35 cellular contexts compared by ENCODE assay signal in genomic region chr19:37946132-37946531, GRCh38. TPM values are rescaled to one million over a fixed set of nuclear protein-coding genes. Genes with fewer than 3 reads are reported as not detected.
"Had no signal": no experiment of that assay in that cellular context is flagged by ENCODE, and none has a peak within 500 bp of the region (broad histone marks: within the 10 kb centered on the region; RNA-seq: fewer than 3 reads in every experiment).

No MANE protein-coding gene starts in this region.

- H3K27ac ChIP-seq: ascending aorta, breast epithelium, cardiac muscle cell, coronary artery, dorsolateral prefrontal cortex, WERI-Rb-1 had no signal

- H3K36me3 Mint-ChIP-seq: activated CD8-positive, alpha-beta memory T cell treated with anti-CD3 and anti-CD28 coated beads, Interleukin-2, amount 10 ng/mL, durations not matched to agents 7 days and 5 days; activated naive CD4-positive, alpha-beta T cell treated with anti-CD3 and anti-CD28 coated beads, Interleukin-2, amount 10 ng/mL, durations not matched to agents 7 days and 5 days had no signal

- H3K9me3 Mint-ChIP-seq: activated CD4-positive, alpha-beta memory T cell treated with anti-CD3 and anti-CD28 coated beads for 36 hours; activated naive CD4-positive, alpha-beta T cell treated with anti-CD3 and anti-CD28 coated beads, Interleukin-2, amount 10 ng/mL, durations not matched to agents 7 days and 5 days; dendritic cell treated with granulocyte-macrophage colony-stimulating factor and Interleukin-4, amounts not matched to agents 40 ng/mL and 50 ng/mL, for 4 days; endodermal cell had no signal

- ATAC-seq: activated CD4-positive, alpha-beta T cell treated with anti-CD3 and anti-CD28 coated beads for 36 hours; activated CD8-positive, alpha-beta memory T cell treated with anti-CD3 and anti-CD28 coated beads, Interleukin-2, amount 10 ng/mL, durations not matched to agents 7 days and 5 days; activated CD8-positive, alpha-beta T cell treated with anti-CD3 and anti-CD28 coated beads, Interleukin-2, amount 10 ng/mL, durations not matched to agents 7 days and 5 days; activated naive CD4-positive, alpha-beta T cell treated with anti-CD3 and anti-CD28 coated beads, Interleukin-2, amount 50 U/mL, for 72 hours; esophagus mucosa; T-helper 17 cell had no signal

- H3K9me3 ChIP-seq: ascending aorta, breast epithelium had no signal

- H3K27ac Mint-ChIP-seq: activated CD4-positive, alpha-beta memory T cell treated with anti-CD3 and anti-CD28 coated beads for 36 hours; activated CD4-positive, alpha-beta T cell treated with anti-CD3 and anti-CD28 coated beads for 36 hours; activated CD4-positive, alpha-beta T cell treated with anti-CD3 and anti-CD28 coated beads, Interleukin-2, amount 10 ng/mL, durations not matched to agents 24 days and 14 days; activated CD8-positive, alpha-beta memory T cell treated with anti-CD3 and anti-CD28 coated beads, Interleukin-2, amount 10 ng/mL, durations not matched to agents 7 days and 5 days; activated CD8-positive, alpha-beta T cell treated with anti-CD3 and anti-CD28 coated beads, Interleukin-2, amount 10 ng/mL, durations not matched to agents 7 days and 5 days; activated naive CD4-positive, alpha-beta T cell treated with anti-CD3 and anti-CD28 coated beads, Interleukin-2, amount 10 ng/mL, durations not matched to agents 7 days and 5 days; activated naive CD4-positive, alpha-beta T cell treated with anti-CD3 and anti-CD28 coated beads, Interleukin-2, amount 50 U/mL, for 72 hours; activated naive CD8-positive, alpha-beta T cell treated with anti-CD3 and anti-CD28 coated beads, Interleukin-2, amount 10 ng/mL, durations not matched to agents 7 days and 5 days; brain; dendritic cell treated with granulocyte-macrophage colony-stimulating factor and Interleukin-4, amounts not matched to agents 40 ng/mL and 50 ng/mL, for 4 days; endodermal cell; T-helper 17 cell had no signal

- H3K4me1 ChIP-seq: ascending aorta had no signal

- H3K27me3 ChIP-seq: ascending aorta, breast epithelium, cardiac muscle cell, dorsolateral prefrontal cortex had no signal

- H3K4me3 ChIP-seq: ascending aorta, breast epithelium, cardiac muscle cell, coronary artery, dorsolateral prefrontal cortex had no signal

- H3K4me1 Mint-ChIP-seq: activated CD4-positive, alpha-beta T cell treated with anti-CD3 and anti-CD28 coated beads for 36 hours; activated CD4-positive, alpha-beta T cell treated with anti-CD3 and anti-CD28 coated beads, Interleukin-2, amount 10 ng/mL, durations not matched to agents 24 days and 14 days; activated CD8-positive, alpha-beta memory T cell treated with anti-CD3 and anti-CD28 coated beads, Interleukin-2, amount 10 ng/mL, durations not matched to agents 7 days and 5 days; activated naive CD4-positive, alpha-beta T cell treated with anti-CD3 and anti-CD28 coated beads, Interleukin-2, amount 10 ng/mL, durations not matched to agents 7 days and 5 days; activated naive CD8-positive, alpha-beta T cell treated with anti-CD3 and anti-CD28 coated beads, Interleukin-2, amount 10 ng/mL, durations not matched to agents 7 days and 5 days had no signal

- H3K4me3 Mint-ChIP-seq: activated CD4-positive, alpha-beta memory T cell treated with anti-CD3 and anti-CD28 coated beads for 36 hours; activated CD4-positive, alpha-beta T cell treated with anti-CD3 and anti-CD28 coated beads for 36 hours; activated CD4-positive, alpha-beta T cell treated with anti-CD3 and anti-CD28 coated beads, Interleukin-2, amount 10 ng/mL, durations not matched to agents 24 days and 14 days; activated CD8-positive, alpha-beta memory T cell treated with anti-CD3 and anti-CD28 coated beads, Interleukin-2, amount 10 ng/mL, durations not matched to agents 7 days and 5 days; activated CD8-positive, alpha-beta T cell treated with anti-CD3 and anti-CD28 coated beads, Interleukin-2, amount 10 ng/mL, durations not matched to agents 7 days and 5 days; activated naive CD4-positive, alpha-beta T cell treated with anti-CD3 and anti-CD28 coated beads, Interleukin-2, amount 10 ng/mL, durations not matched to agents 7 days and 5 days; activated naive CD8-positive, alpha-beta T cell treated with anti-CD3 and anti-CD28 coated beads, Interleukin-2, amount 10 ng/mL, durations not matched to agents 7 days and 5 days; brain; dendritic cell treated with granulocyte-macrophage colony-stimulating factor and Interleukin-4, amounts not matched to agents 40 ng/mL and 50 ng/mL, for 4 days; endodermal cell; T-helper 17 cell had no signal

- H3K36me3 ChIP-seq: ascending aorta, breast epithelium, cardiac muscle cell had no signal

- H3K27me3 Mint-ChIP-seq: activated CD4-positive, alpha-beta memory T cell treated with anti-CD3 and anti-CD28 coated beads for 36 hours; activated CD4-positive, alpha-beta T cell treated with anti-CD3 and anti-CD28 coated beads for 36 hours; activated CD4-positive, alpha-beta T cell treated with anti-CD3 and anti-CD28 coated beads, Interleukin-2, amount 10 ng/mL, durations not matched to agents 24 days and 14 days; activated CD8-positive, alpha-beta memory T cell treated with anti-CD3 and anti-CD28 coated beads, Interleukin-2, amount 10 ng/mL, durations not matched to agents 7 days and 5 days; activated naive CD4-positive, alpha-beta T cell treated with anti-CD3 and anti-CD28 coated beads, Interleukin-2, amount 10 ng/mL, durations not matched to agents 7 days and 5 days; activated naive CD8-positive, alpha-beta T cell treated with anti-CD3 and anti-CD28 coated beads, Interleukin-2, amount 10 ng/mL, durations not matched to agents 7 days and 5 days; dendritic cell treated with granulocyte-macrophage colony-stimulating factor and Interleukin-4, amounts not matched to agents 40 ng/mL and 50 ng/mL, for 4 days; T-helper 17 cell had no signal

- DNase-seq: activated CD4-positive, alpha-beta memory T cell treated with anti-CD3 and anti-CD28 coated beads for 36 hours; activated CD4-positive, alpha-beta T cell treated with anti-CD3 and anti-CD28 coated beads for 36 hours; activated CD4-positive, alpha-beta T cell treated with anti-CD3 and anti-CD28 coated beads, Interleukin-2, amount 10 ng/mL, durations not matched to agents 24 days and 14 days; activated CD4-positive, CD25-positive, alpha-beta regulatory T cell; activated CD4-positive, CD25-positive, alpha-beta regulatory T cell treated with anti-CD3 and anti-CD28 coated beads, Interleukin-2, amount 50 U/mL, for 72 hours; activated CD8-positive, alpha-beta memory T cell treated with anti-CD3 and anti-CD28 coated beads, Interleukin-2, amount 10 ng/mL, durations not matched to agents 7 days and 5 days; activated CD8-positive, alpha-beta memory T cell treated with anti-CD3 and anti-CD28 coated beads, Interleukin-2, amount 50 U/mL, for 4 hours; activated CD8-positive, alpha-beta T cell treated with anti-CD3 and anti-CD28 coated beads, Interleukin-2, amount 10 ng/mL, durations not matched to agents 7 days and 5 days; activated gamma-delta T cell; activated naive CD4-positive, alpha-beta T cell; activated naive CD4-positive, alpha-beta T cell treated with anti-CD3 and anti-CD28 coated beads, Interleukin-2, amount 10 ng/mL, durations not matched to agents 7 days and 5 days; activated naive CD8-positive, alpha-beta T cell treated with anti-CD3 and anti-CD28 coated beads, Interleukin-2, amount 10 ng/mL, durations not matched to agents 7 days and 5 days; activated T-cell treated with anti-CD3 and anti-CD28 coated beads, Interleukin-2, amount 50 U/mL, for 1 hour; activated T-cell treated with anti-CD3 and anti-CD28 coated beads, Interleukin-2, amount 50 U/mL, for 48 hours; central memory CD4-positive, alpha-beta T cell; cerebellar nuclear complex; dorsolateral prefrontal cortex; effector memory CD4-positive, alpha-beta T cell; endodermal cell; foreskin fibroblast; head of caudate nucleus; T-helper 1 cell; T-helper 17 cell; WERI-Rb-1 had no signal

RNA-seq across cellular contexts. Expression of gene WDR87, which starts 39.7 kb away (rescaled TPM):
- total RNA-seq: activated CD4-positive, alpha-beta memory T cell treated with anti-CD3 and anti-CD28 coated beads for 36 hours; activated CD4-positive, alpha-beta T cell treated with anti-CD3 and anti-CD28 coated beads for 36 hours; activated CD4-positive, alpha-beta T cell treated with anti-CD3 and anti-CD28 coated beads, Interleukin-2, amount 10 ng/mL, durations not matched to agents 24 days and 14 days; activated CD8-positive, alpha-beta memory T cell treated with anti-CD3 and anti-CD28 coated beads for 36 hours; activated CD8-positive, alpha-beta memory T cell treated with anti-CD3 and anti-CD28 coated beads, Interleukin-2, amount 10 ng/mL, durations not matched to agents 7 days and 5 days; activated CD8-positive, alpha-beta T cell treated with anti-CD3 and anti-CD28 coated beads, Interleukin-2, amount 10 ng/mL, durations not matched to agents 7 days and 5 days; activated naive CD4-positive, alpha-beta T cell treated with anti-CD3 and anti-CD28 coated beads, Interleukin-2, amount 50 U/mL, for 72 hours; activated naive CD8-positive, alpha-beta T cell treated with anti-CD3 and anti-CD28 coated beads, Interleukin-2, amount 10 ng/mL, durations not matched to agents 7 days and 5 days; ascending aorta; breast epithelium; cardiac muscle cell; endodermal cell; epithelial cell of proximal tubule; esophagus mucosa; frontal cortex; T-helper 17 cell had no signal
- polyA plus RNA-seq: cardiac muscle cell had no signal
